ENCODE assay signal across 18 cellular contexts in the genomic region with DNA sequence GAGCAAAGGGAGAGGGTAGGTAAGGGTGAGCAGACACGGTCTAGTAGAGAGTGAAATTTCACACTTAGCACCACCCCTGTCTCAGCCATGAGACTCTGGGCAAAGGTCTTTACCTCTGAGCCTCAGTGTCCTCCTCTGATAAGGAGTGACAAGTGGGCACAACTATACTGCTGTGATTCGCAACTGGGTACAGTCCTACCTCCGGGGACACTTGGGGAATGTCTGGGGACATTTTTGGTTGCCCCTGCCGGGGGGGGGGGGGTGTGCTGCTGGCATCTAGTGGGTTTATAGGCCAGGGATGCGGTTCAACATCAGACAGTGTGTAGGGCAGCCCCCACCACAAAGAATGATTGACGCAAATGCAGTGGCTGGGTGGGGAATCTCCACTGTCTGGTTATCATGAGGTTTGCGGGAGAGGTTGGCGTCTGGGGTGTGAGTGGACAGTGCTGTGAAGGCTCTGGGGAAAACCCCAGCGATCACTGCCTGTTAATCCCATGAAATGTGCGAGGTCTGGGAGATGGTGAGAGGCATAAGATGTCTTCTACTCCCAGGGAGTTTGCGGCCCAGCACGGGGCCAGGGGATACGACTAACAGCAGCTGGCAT. TPM values are rescaled to one million over a fixed set of nuclear protein-coding genes. Genes with fewer than 3 reads are reported as not detected.
DNase-seq lines count a peak whose midpoint lies in the region; ATAC-seq, FAIRE-seq and TF ChIP-seq lines count a peak whose summit lies in the region.
"Had no signal": no experiment of that assay in that cellular context is flagged by ENCODE, and none has a peak within 500 bp of the region (broad histone marks: within the 10 kb centered on the region; RNA-seq: fewer than 3 reads in every experiment).

No MANE protein-coding gene starts in this region.

- peaks cover 23% of the 10 kb centered on the region for H3K4me1 ChIP-seq in CD4-positive, CD25-positive, alpha-beta regulatory T cell (ENCODE audit: control insufficient read depth, insufficient read depth, low read length, poor library complexity, severe bottlenecking)
- H3K4me1 ChIP-seq in K562 (replicated peaks in 1 of 2; ENCODE audit: control insufficient read depth in 2 of 2, insufficient read depth in 2 of 2, low read length in 2 of 2) (peaks cover 21 to 52% of the 10 kb centered on the region in 2 experiments; a peak in 4 of 5 replicates), neural progenitor cell (peaks cover 15% of the 10 kb centered on the region), aorta (ENCODE audit: control insufficient read depth in 1 of 2, insufficient read depth in 2 of 2, low read length in 2 of 2) (peaks cover 0 to 2% of the 10 kb centered on the region in 2 donors)

- peak overlapping the region in 1 of 3 donors; percentile 28 for H3K27ac Mint-ChIP-seq in CD4-positive, CD25-positive, alpha-beta regulatory T cell
- H3K27ac Mint-ChIP-seq in HFFc6, result peak overlapping the region; percentile 91
- H3K27ac Mint-ChIP-seq in neural progenitor cell, result peak overlapping the region; percentile 59

- no TSS peak for BruUV-seq in K562 (replicated peaks; lab: Mats Ljungman, UMichigan)

- FAIRE-seq in K562 (lab: Jason Lieb, UNC), result no peak
- FAIRE-seq: keratinocyte had no signal

- peaks cover 5 to 55% (median 25%) of the 10 kb centered on the region in 4 donors for H3K4me1 Mint-ChIP-seq in CD4-positive, CD25-positive, alpha-beta regulatory T cell
- peaks cover 38% of the 10 kb centered on the region for H3K4me1 Mint-ChIP-seq in HFFc6 (ENCODE audit: low read depth)
- H3K4me1 Mint-ChIP-seq in neural progenitor cell, result peaks cover 40% of the 10 kb centered on the region

- H3K36me3 ChIP-seq in CD4-positive, CD25-positive, alpha-beta regulatory T cell (ENCODE audit: control insufficient read depth, insufficient read depth, low read length), result peaks cover 7% of the 10 kb centered on the region
- H3K36me3 ChIP-seq in K562 (ENCODE audit: control insufficient read depth, insufficient read depth, low read length) (peaks cover 73% of the 10 kb centered on the region), neural progenitor cell (no peaks in the 10 kb centered on the region), aorta (ENCODE audit: control insufficient read depth in 1 of 2, insufficient read depth in 2 of 2, low read length in 1 of 2) (no peaks in the 10 kb centered on the region)

- no peak overlapping the region for H3K4me3 ChIP-seq in CD4-positive, CD25-positive, alpha-beta regulatory T cell (ENCODE audit: low read depth, low read length)
- H3K4me3 ChIP-seq in K562, result no peak overlapping the region
- no peak overlapping the region for H3K4me3 ChIP-seq in neural progenitor cell
- no peak overlapping the region for H3K4me3 ChIP-seq in aorta (ENCODE audit: low read length in 2 of 2)
- H3K4me3 ChIP-seq: stomach had no signal

- peaks cover 4% of the 10 kb centered on the region for H3F3A ChIP-seq in neural progenitor cell (ENCODE audit: low read depth)

- no peak for TF ChIP-seq EP300 in K562 (IDR thresholded peaks at IDR 0.05; ENCODE audit: low read length)

- H3K36me3 Mint-ChIP-seq in CD4-positive, CD25-positive, alpha-beta regulatory T cell, result no peaks in the 10 kb centered on the region
- no peaks in the 10 kb centered on the region; the same call in 1 of the 2 replicates for H3K36me3 Mint-ChIP-seq in HFFc6 (ENCODE audit: low read depth)
- peaks cover 9% of the 10 kb centered on the region for H3K36me3 Mint-ChIP-seq in neural progenitor cell

- intact Hi-C loops in K562 (cut with micrococcal nuclease), result no loop called here
- intact Hi-C loops in aorta (cut with DNase I), result no loop called here

- no peak; the same call in 1 of the 2 replicates for TF ChIP-seq POLR2A in K562 (conservative IDR thresholded peaks at IDR 0.05)

- DNase-seq in CD4-positive, CD25-positive, alpha-beta regulatory T cell, result no peak
- DNase-seq in HFFc6 (no peak), K562 (ENCODE audit: extremely low read depth in 1 of 4, low spot score in 3 of 4) (no peak), neural progenitor cell (ENCODE audit: low spot score) (no peak), SIG-M5 treated with dmso at 0.1 percent for 504 hours (lab: John Stamatoyannopoulos, UW; ENCODE audit: unreplicated experiment) (no peak), HT-29 (ENCODE audit: low spot score) (no peak), aorta (no peak)
- DNase-seq: effector CD4-positive, alpha-beta T cell; foreskin fibroblast; GF-D8; GOT3; NCI-H2081 treated with DMSO at 0.1 percent for 48 hours; SIG-M5; stimulated activated CD4-positive, alpha-beta T cell treated with anti-CD3 and anti-CD28 coated beads, Interleukin-4, amount 100 ng/mL, for 4 hours; stomach had no signal

- POLR2A ChIA-PET in K562 (lab: Yijun Ruan, JAX), result interaction anchor here (1.7 kb wide), 1 partner anchor 30 kb away, joined by 4 read pairs; no protein-coding TSS in a partner anchor

- CTCF ChIA-PET in K562 (lab: Yijun Ruan, JAX; ENCODE audit: low intra/inter-chr PET ratio), result no interaction called here

- no peaks in the 10 kb centered on the region for H3K27me3 ChIP-seq in CD4-positive, CD25-positive, alpha-beta regulatory T cell (ENCODE audit: control insufficient read depth, insufficient read depth, low read length)
- no peaks in the 10 kb centered on the region for H3K27me3 ChIP-seq in K562 (ENCODE audit: control insufficient read depth in 2 of 2, insufficient read depth in 2 of 2, low read length in 2 of 2)
- H3K27me3 ChIP-seq in neural progenitor cell, result no peaks in the 10 kb centered on the region
- H3K27me3 ChIP-seq in aorta (ENCODE audit: control insufficient read depth in 1 of 2, insufficient read depth in 2 of 2, low read length in 1 of 2), result no peaks in the 10 kb centered on the region
- H3K27me3 ChIP-seq: stomach had no signal

- TF ChIP-seq RAD21 in K562 (CRISPR knock-in tag; conservative IDR thresholded peaks at IDR 0.05 in 1 of 2, IDR thresholded peaks at IDR 0.05 in 1 of 2), result no peak

- H3K4me2 ChIP-seq in K562 (ENCODE audit: insufficient read depth, low read length) (no peak overlapping the region), neural progenitor cell (no peak overlapping the region)

- 77% methylated on average over 12 of the region's 13 CpGs for WGBS in K562 (ENCODE audit: insufficient coverage, low coverage, missing lambda C conversion rate)
- WGBS in aorta, 2 donors, result 71 to 81% methylated on average over 13 of the region's 13 CpGs

- H3K9me3 Mint-ChIP-seq in CD4-positive, CD25-positive, alpha-beta regulatory T cell, result no peaks in the 10 kb centered on the region
- no peaks in the 10 kb centered on the region for H3K9me3 Mint-ChIP-seq in HFFc6
- no peaks in the 10 kb centered on the region for H3K9me3 Mint-ChIP-seq in neural progenitor cell

- H3K9me3 ChIP-seq in CD4-positive, CD25-positive, alpha-beta regulatory T cell (ENCODE audit: control insufficient read depth in 2 of 2, low read length in 2 of 2), result no peaks in the 10 kb centered on the region
- H3K9me3 ChIP-seq in K562 (replicated peaks; ENCODE audit: control insufficient read depth, insufficient read depth, low read depth, low read length) (no peaks in the 10 kb centered on the region), neural progenitor cell (ENCODE audit: low read depth) (no peaks in the 10 kb centered on the region), aorta (ENCODE audit: control insufficient read depth, low read length) (no peaks in the 10 kb centered on the region)
- H3K9me3 ChIP-seq: stomach had no signal

- no peak overlapping the region for H3K27ac ChIP-seq in CD4-positive, CD25-positive, alpha-beta regulatory T cell (ENCODE audit: insufficient read depth, low read length, poor library complexity, severe bottlenecking)
- H3K27ac ChIP-seq in K562 (ENCODE audit: extremely low read depth, low read depth, low read length) (no peak overlapping the region; the same call in 2 of the 3 replicates), neural progenitor cell (no peak overlapping the region), aorta (ENCODE audit: low read depth in 1 of 2, low read length in 2 of 2) (no peak overlapping the region)
- H3K27ac ChIP-seq: stomach had no signal

- no peak for TF ChIP-seq CTCF in HFFc6 (IDR thresholded peaks at IDR 0.05)
- TF ChIP-seq CTCF in K562 (IDR thresholded peaks at IDR 0.05 in 2 of 3, conservative IDR thresholded peaks at IDR 0.05 in 1 of 3; ENCODE audit: insufficient read depth in 2 of 3, low read depth in 1 of 3, low read length in 3 of 3), result no peak
- TF ChIP-seq CTCF in neural progenitor cell (IDR thresholded peaks at IDR 0.05), result no peak

- H4K20me1 ChIP-seq in K562 (replicated peaks; ENCODE audit: control insufficient read depth, insufficient read depth, low read length) (peaks cover 62% of the 10 kb centered on the region), neural progenitor cell (ENCODE audit: low read depth) (peaks cover 90% of the 10 kb centered on the region)

- H3K27me3 Mint-ChIP-seq in CD4-positive, CD25-positive, alpha-beta regulatory T cell, result no peaks in the 10 kb centered on the region
- H3K27me3 Mint-ChIP-seq in HFFc6 (ENCODE audit: insufficient read depth), result no peaks in the 10 kb centered on the region; the same call in 1 of the 2 replicates
- peaks cover 11% of the 10 kb centered on the region for H3K27me3 Mint-ChIP-seq in neural progenitor cell (ENCODE audit: insufficient read depth, low read depth)

- H2AFZ ChIP-seq in K562 (ENCODE audit: low read depth, low read length), result no peak overlapping the region
- H2AFZ ChIP-seq in neural progenitor cell (replicated peaks), result no peak overlapping the region

- peaks cover 94% of the 10 kb centered on the region for H3K79me2 ChIP-seq in K562 (ENCODE audit: control insufficient read depth, insufficient read depth, low read length)
- H3K79me2 ChIP-seq in neural progenitor cell (ENCODE audit: low read depth), result peaks cover 94% of the 10 kb centered on the region

- no peak for ATAC-seq in CD4-positive, CD25-positive, alpha-beta regulatory T cell (ENCODE audit: low read depth in 2 of 2)
- ATAC-seq in K562 (no peak), GM21390 (IDR thresholded peaks at IDR 0.05; ENCODE audit: unreplicated experiment) (no peak), aorta (ENCODE audit: low FRiP score) (no peak)

- peak overlapping the region; percentile 15 to 71; a peak in 2 of 4 replicates for H3K9ac ChIP-seq in K562 (ENCODE audit: insufficient read depth in 1 of 2, low read depth in 2 of 2, low read length in 2 of 2)
- no peak overlapping the region for H3K9ac ChIP-seq in neural progenitor cell

- in situ Hi-C loops in K562 (cut with MboI), result no loop called here

- peak overlapping the region in 3 of 4 donors; percentile 16 to 90 (median 16) for H3K4me3 Mint-ChIP-seq in CD4-positive, CD25-positive, alpha-beta regulatory T cell
- H3K4me3 Mint-ChIP-seq in HFFc6 (no peak overlapping the region), neural progenitor cell (peak overlapping the region; percentile 1)

- peaks cover 12% of the 10 kb centered on the region for H3K9me1 ChIP-seq in K562 (ENCODE audit: control insufficient read depth, insufficient read depth, low read length)

RNA-seq across cellular contexts. Expression of gene NACC1, which starts 4.3 kb away (rescaled TPM):
- total RNA-seq in CD4-positive, CD25-positive, alpha-beta regulatory T cell, result 25.4 TPM
- polyA plus RNA-seq in CD4-positive, CD25-positive, alpha-beta regulatory T cell, result 1 to 10 TPM in 2 of 4 donors, under 1 TPM in 2; 0.71 to 2.5 (median 1.2) TPM
- 100 to 1,000 TPM; 126 to 146 (median 139) TPM for total RNA-seq in HFFc6 (2021; fragmentation: NEBNext Ultra II Directional; extraction: Animal tissue kit (Norgen Biotek cat#: 25700))
- 31.6 and 133 TPM in 2 replicates for total RNA-seq in K562 (2011; cell fraction: chromatin; rRNA removed; ENCODE audit: low replicate concordance)
- total RNA-seq in K562 (2011; cell fraction: nucleolus; rRNA removed), result 77.5 and 89.6 TPM in 2 replicates
- 35.3 and 45.1 TPM in 2 replicates for total RNA-seq in K562 (2011; cell fraction: nucleoplasm; rRNA removed)
- total RNA-seq in K562 (2014; rRNA removed) (62.4 and 85.7 TPM in 2 replicates), K562 (2014; rRNA removed; fragmentation: Illumina TruSeq; extraction: Trizol) (9.1 and 9.5 TPM in 2 replicates), K562 (2015; rRNA removed; fragmentation: Illumina TruSeq; extraction: Trizol) (40.2 and 46.8 TPM in 2 replicates), K562 (2021) (93.0 and 96.6 TPM in 2 replicates), neural progenitor cell (ENCODE audit: low replicate concordance) (34.7 and 108 TPM in 2 replicates), aorta (10 to 100 TPM; 26.0 to 37.4 TPM)
- polyA plus RNA-seq in K562 (2011; rRNA removed) (25.8 and 49.0 TPM in 2 replicates), K562 (2014; fragmentation: Illumina TruSeq; extraction: Trizol) (23.2 and 90.7 TPM in 2 replicates), K562 (2014; fragmentation: Nextera tagmentation; extraction: Ambion mirVana) (under 1 TPM; 0.04 to 0.17 TPM), K562 (2014; rRNA removed) (46.1 and 68.1 TPM in 2 replicates), aorta (1 to 10 TPM; 5.0 to 7.8 TPM)
- polyA plus RNA-seq in K562 (2011; cell fraction: cytosol; rRNA removed), result 59.4 and 222 TPM in 2 replicates
- polyA plus RNA-seq in K562 (2011; cell fraction: nucleus; rRNA removed), result 52.2 and 123 TPM in 2 replicates
- polyA plus RNA-seq in K562 (2012), result 35.2 and 37.0 TPM in 2 replicates
- polyA minus RNA-seq in K562 (2011; rRNA and poly(A)+ RNA removed), result 17.9 and 39.8 TPM in 2 replicates
- polyA minus RNA-seq in K562 (2011; cell fraction: cytosol; rRNA and poly(A)+ RNA removed), result 67.5 and 79.0 TPM in 2 replicates
- polyA minus RNA-seq in K562 (2011; cell fraction: nucleus; rRNA and poly(A)+ RNA removed), result 16.6 and 18.0 TPM in 2 replicates
- total RNA-seq in HT-29 (2014; rRNA removed; shearing (Covaris generic)), result 130 and 133 TPM in 2 replicates

RNA-seq across cellular contexts. Expression of gene TRMT1, which starts 5.8 kb away (rescaled TPM):
- total RNA-seq in CD4-positive, CD25-positive, alpha-beta regulatory T cell, result 57.6 TPM
- 10 to 100 TPM; 16.0 to 22.3 (median 19.9) TPM for polyA plus RNA-seq in CD4-positive, CD25-positive, alpha-beta regulatory T cell
- total RNA-seq in HFFc6 (2021; fragmentation: NEBNext Ultra II Directional; extraction: Animal tissue kit (Norgen Biotek cat#: 25700)), result 10 to 100 TPM; 36.3 to 49.9 (median 39.6) TPM
- 73.3 and 179 TPM in 2 replicates for total RNA-seq in K562 (2011; cell fraction: chromatin; rRNA removed; ENCODE audit: low replicate concordance)
- total RNA-seq in K562 (2011; cell fraction: nucleolus; rRNA removed), result 168 and 175 TPM in 2 replicates
- 79.0 and 80.0 TPM in 2 replicates for total RNA-seq in K562 (2011; cell fraction: nucleoplasm; rRNA removed)
- 89.1 and 113 TPM in 2 replicates for total RNA-seq in K562 (2014; rRNA removed)
- 25.8 and 42.9 TPM in 2 replicates for total RNA-seq in K562 (2014; rRNA removed; fragmentation: Illumina TruSeq; extraction: Trizol)
- total RNA-seq in K562 (2015; rRNA removed; fragmentation: Illumina TruSeq; extraction: Trizol), result 54.3 and 60.2 TPM in 2 replicates
- total RNA-seq in K562 (2021), result 118 TPM in 2 replicates
- 44.1 and 53.3 TPM in 2 replicates for polyA plus RNA-seq in K562 (2011; rRNA removed)
- 39.2 and 80.0 TPM in 2 replicates for polyA plus RNA-seq in K562 (2011; cell fraction: cytosol; rRNA removed)
- 282 and 531 TPM in 2 replicates for polyA plus RNA-seq in K562 (2011; cell fraction: nucleus; rRNA removed)
- 59.6 and 77.8 TPM in 2 replicates for polyA plus RNA-seq in K562 (2012)
- polyA plus RNA-seq in K562 (2014; fragmentation: Illumina TruSeq; extraction: Trizol), result 84.8 and 96.2 TPM in 2 replicates
- polyA plus RNA-seq in K562 (2014; fragmentation: Nextera tagmentation; extraction: Ambion mirVana), result 10 to 100 TPM in 1 of 2 experiments, 1 to 10 TPM in 1; 5.8 to 10.9 TPM
- polyA plus RNA-seq in K562 (2014; rRNA removed), result 155 and 158 TPM in 2 replicates
- 23.7 and 27.9 TPM in 2 replicates for polyA minus RNA-seq in K562 (2011; rRNA and poly(A)+ RNA removed)
- 49.3 and 51.7 TPM in 2 replicates for polyA minus RNA-seq in K562 (2011; cell fraction: cytosol; rRNA and poly(A)+ RNA removed)
- polyA minus RNA-seq in K562 (2011; cell fraction: nucleus; rRNA and poly(A)+ RNA removed), result 50.5 and 77.3 TPM in 2 replicates
- total RNA-seq in neural progenitor cell (ENCODE audit: low replicate concordance), result 30.2 and 49.0 TPM in 2 replicates
- total RNA-seq in HT-29 (2014; rRNA removed; shearing (Covaris generic)), result 52.8 and 59.8 TPM in 2 replicates
- 10 to 100 TPM; 23.9 to 26.5 TPM for total RNA-seq in aorta
- polyA plus RNA-seq in aorta, result 10 to 100 TPM; 17.9 to 62.2 TPM

RNA-seq across cellular contexts. Expression of gene LYL1, which starts 19.7 kb away (rescaled TPM):
- 8.7 TPM for total RNA-seq in CD4-positive, CD25-positive, alpha-beta regulatory T cell
- polyA plus RNA-seq in CD4-positive, CD25-positive, alpha-beta regulatory T cell, result 10 to 100 TPM in 1 of 4 donors, 1 to 10 TPM in 3; 6.5 to 14.2 (median 7.5) TPM
- total RNA-seq in HFFc6 (2021; fragmentation: NEBNext Ultra II Directional; extraction: Animal tissue kit (Norgen Biotek cat#: 25700)), result 1 to 10 TPM; 1.5 to 5.1 (median 4.2) TPM
- 54.5 and 112 TPM in 2 replicates for total RNA-seq in K562 (2011; cell fraction: chromatin; rRNA removed; ENCODE audit: low replicate concordance)
- 105 and 123 TPM in 2 replicates for total RNA-seq in K562 (2011; cell fraction: nucleolus; rRNA removed)
- 74.6 and 89.7 TPM in 2 replicates for total RNA-seq in K562 (2011; cell fraction: nucleoplasm; rRNA removed)
- total RNA-seq in K562 (2014; rRNA removed) (266 and 312 TPM in 2 replicates), K562 (2014; rRNA removed; fragmentation: Illumina TruSeq; extraction: Trizol) (13.2 and 17.7 TPM in 2 replicates), K562 (2015; rRNA removed; fragmentation: Illumina TruSeq; extraction: Trizol) (89.9 and 108 TPM in 2 replicates), K562 (2021) (216 and 218 TPM in 2 replicates), neural progenitor cell (ENCODE audit: low replicate concordance) (0.88 and 2.2 TPM in 2 replicates), aorta (10 to 100 TPM in 1 of 2 donors, 1 to 10 TPM in 1; 8.7 to 28.6 TPM)
- polyA plus RNA-seq in K562 (2011; rRNA removed) (34.0 and 47.0 TPM in 2 replicates), K562 (2014; fragmentation: Illumina TruSeq; extraction: Trizol) (17.8 and 71.5 TPM in 2 replicates), K562 (2014; fragmentation: Nextera tagmentation; extraction: Ambion mirVana) (1 to 10 TPM; 1.3 to 1.6 TPM), K562 (2014; rRNA removed) (165 and 175 TPM in 2 replicates), aorta (1 to 10 TPM; 7.3 to 9.3 TPM)
- polyA plus RNA-seq in K562 (2011; cell fraction: cytosol; rRNA removed), result 73.1 and 246 TPM in 2 replicates
- 76.6 and 132 TPM in 2 replicates for polyA plus RNA-seq in K562 (2011; cell fraction: nucleus; rRNA removed)
- 144 and 229 TPM in 2 replicates for polyA plus RNA-seq in K562 (2012)
- 12.7 and 14.2 TPM in 2 replicates for polyA minus RNA-seq in K562 (2011; rRNA and poly(A)+ RNA removed)
- 46.0 and 79.3 TPM in 2 replicates for polyA minus RNA-seq in K562 (2011; cell fraction: cytosol; rRNA and poly(A)+ RNA removed)
- 37.4 and 52.3 TPM in 2 replicates for polyA minus RNA-seq in K562 (2011; cell fraction: nucleus; rRNA and poly(A)+ RNA removed)
- total RNA-seq in HT-29 (2014; rRNA removed; shearing (Covaris generic)), result 1.8 and 2.5 TPM in 2 replicates
- total RNA-seq: LHCN-M2 had no signal

RNA-seq across cellular contexts. Expression of gene STX10, which starts 27.8 kb away (rescaled TPM):
- total RNA-seq in CD4-positive, CD25-positive, alpha-beta regulatory T cell, result 56.5 TPM
- polyA plus RNA-seq in CD4-positive, CD25-positive, alpha-beta regulatory T cell, result 10 to 100 TPM; 52.4 to 68.2 (median 58.9) TPM
- 10 to 100 TPM; 48.5 to 63.4 (median 54.0) TPM for total RNA-seq in HFFc6 (2021; fragmentation: NEBNext Ultra II Directional; extraction: Animal tissue kit (Norgen Biotek cat#: 25700))
- total RNA-seq in K562 (2011; cell fraction: chromatin; rRNA removed; ENCODE audit: low replicate concordance), result 25.6 and 67.7 TPM in 2 replicates
- 56.9 and 60.3 TPM in 2 replicates for total RNA-seq in K562 (2011; cell fraction: nucleolus; rRNA removed)
- total RNA-seq in K562 (2011; cell fraction: nucleoplasm; rRNA removed), result 42.4 and 42.7 TPM in 2 replicates
- total RNA-seq in K562 (2014; rRNA removed) (57.8 and 59.2 TPM in 2 replicates), K562 (2014; rRNA removed; fragmentation: Illumina TruSeq; extraction: Trizol) (12.6 and 19.0 TPM in 2 replicates), K562 (2015; rRNA removed; fragmentation: Illumina TruSeq; extraction: Trizol) (31.0 and 33.9 TPM in 2 replicates), K562 (2021) (39.6 and 41.6 TPM in 2 replicates), neural progenitor cell (ENCODE audit: low replicate concordance) (36.5 and 51.2 TPM in 2 replicates), aorta (10 to 100 TPM; 33.0 to 47.4 TPM)
- polyA plus RNA-seq in K562 (2011; rRNA removed) (46.6 and 77.4 TPM in 2 replicates), K562 (2014; fragmentation: Illumina TruSeq; extraction: Trizol) (30.3 and 35.2 TPM in 2 replicates), K562 (2014; fragmentation: Nextera tagmentation; extraction: Ambion mirVana) (1 to 10 TPM in 1 of 2 experiments, under 1 TPM in 1; 0.51 to 1.7 TPM), K562 (2014; rRNA removed) (66.3 and 78.0 TPM in 2 replicates), aorta (100 to 1,000 TPM in 1 of 2 donors, 10 to 100 TPM in 1; 70.5 to 105 TPM)
- 62.2 and 72.6 TPM in 2 replicates for polyA plus RNA-seq in K562 (2011; cell fraction: cytosol; rRNA removed)
- polyA plus RNA-seq in K562 (2011; cell fraction: nucleus; rRNA removed), result 159 and 172 TPM in 2 replicates
- polyA plus RNA-seq in K562 (2012), result 46.6 and 75.7 TPM in 2 replicates
- 12.8 and 14.0 TPM in 2 replicates for polyA minus RNA-seq in K562 (2011; rRNA and poly(A)+ RNA removed)
- 14.0 and 15.9 TPM in 2 replicates for polyA minus RNA-seq in K562 (2011; cell fraction: cytosol; rRNA and poly(A)+ RNA removed)
- polyA minus RNA-seq in K562 (2011; cell fraction: nucleus; rRNA and poly(A)+ RNA removed), result 10.5 and 19.3 TPM in 2 replicates
- total RNA-seq in HT-29 (2014; rRNA removed; shearing (Covaris generic)), result 86.0 and 102 TPM in 2 replicates

RNA-seq across cellular contexts. Expression of gene IER2, which starts 27.8 kb away (rescaled TPM):
- total RNA-seq in CD4-positive, CD25-positive, alpha-beta regulatory T cell, result 478 TPM
- polyA plus RNA-seq in CD4-positive, CD25-positive, alpha-beta regulatory T cell, result 100 to 1,000 TPM; 144 to 234 (median 197) TPM
- 10 to 100 TPM; 68.9 to 91.2 (median 87.7) TPM for total RNA-seq in HFFc6 (2021; fragmentation: NEBNext Ultra II Directional; extraction: Animal tissue kit (Norgen Biotek cat#: 25700))
- total RNA-seq in K562 (2011; cell fraction: chromatin; rRNA removed; ENCODE audit: low replicate concordance), result 67.1 and 140 TPM in 2 replicates
- 139 and 159 TPM in 2 replicates for total RNA-seq in K562 (2011; cell fraction: nucleolus; rRNA removed)
- total RNA-seq in K562 (2011; cell fraction: nucleoplasm; rRNA removed), result 90.2 and 96.9 TPM in 2 replicates
- total RNA-seq in K562 (2014; rRNA removed), result 84.5 and 134 TPM in 2 replicates
- total RNA-seq in K562 (2014; rRNA removed; fragmentation: Illumina TruSeq; extraction: Trizol), result 23.6 and 24.4 TPM in 2 replicates
- total RNA-seq in K562 (2015; rRNA removed; fragmentation: Illumina TruSeq; extraction: Trizol), result 14.8 and 17.4 TPM in 2 replicates
- total RNA-seq in K562 (2021), result 205 and 214 TPM in 2 replicates
- 23.7 and 32.9 TPM in 2 replicates for polyA plus RNA-seq in K562 (2011; rRNA removed)
- polyA plus RNA-seq in K562 (2011; cell fraction: cytosol; rRNA removed), result 37.6 and 91.2 TPM in 2 replicates
- 112 and 193 TPM in 2 replicates for polyA plus RNA-seq in K562 (2011; cell fraction: nucleus; rRNA removed)
- polyA plus RNA-seq in K562 (2012), result 158 and 169 TPM in 2 replicates
- polyA plus RNA-seq in K562 (2014; fragmentation: Illumina TruSeq; extraction: Trizol), result 35.5 and 67.9 TPM in 2 replicates
- polyA plus RNA-seq in K562 (2014; fragmentation: Nextera tagmentation; extraction: Ambion mirVana), result 1 to 10 TPM; 4.5 to 5.1 TPM
- 127 and 140 TPM in 2 replicates for polyA plus RNA-seq in K562 (2014; rRNA removed)
- 8.8 and 9.1 TPM in 2 replicates for polyA minus RNA-seq in K562 (2011; rRNA and poly(A)+ RNA removed)
- polyA minus RNA-seq in K562 (2011; cell fraction: cytosol; rRNA and poly(A)+ RNA removed), result 38.4 and 48.8 TPM in 2 replicates
- polyA minus RNA-seq in K562 (2011; cell fraction: nucleus; rRNA and poly(A)+ RNA removed), result 39.2 and 41.5 TPM in 2 replicates
- 13.7 and 55.4 TPM in 2 replicates for total RNA-seq in neural progenitor cell (ENCODE audit: low replicate concordance)
- 144 and 159 TPM in 2 replicates for total RNA-seq in HT-29 (2014; rRNA removed; shearing (Covaris generic))
- total RNA-seq in aorta, result 100 to 1,000 TPM; 143 to 239 TPM
- polyA plus RNA-seq in aorta, result 100 to 1,000 TPM in 1 of 2 donors, 10 to 100 TPM in 1; 39.7 to 269 TPM
